In genomic region chr1:27007909-27008582, GRCh38 we compare ENCODE assay signal across 12 cellular contexts. TPM values are rescaled to one million over a fixed set of nuclear protein-coding genes. Genes with fewer than 3 reads are reported as not detected.
DNase-seq lines count a peak whose midpoint lies in the region; ATAC-seq and TF ChIP-seq lines count a peak whose summit lies in the region.
"Had no signal": no experiment of that assay in that cellular context is flagged by ENCODE, and none has a peak within 500 bp of the region (broad histone marks: within the 10 kb centered on the region; RNA-seq: fewer than 3 reads in every experiment).

No MANE protein-coding gene starts in this region.

- no peaks in the 10 kb centered on the region for H3K27me3 ChIP-seq in suprapubic skin

- H3K27ac Mint-ChIP-seq in brain (peak overlapping the region in 3 of 5 experiments; percentile 6 to 41 (median 28)), T-cell (no peak overlapping the region)

- H3K27me3 Mint-ChIP-seq in brain (peaks cover 46% of the 10 kb centered on the region), T-cell (peaks cover 6 to 32% of the 10 kb centered on the region in 2 donors)

- TF ChIP-seq CTCF in brain (conservative IDR thresholded peaks at IDR 0.05) (no peak), suprapubic skin (IDR thresholded peaks at IDR 0.05) (no peak)

- whole genome bisulfite sequencing in suprapubic skin = 45% methylated on average over 9 of the region's 9 CpGs

- H3K36me3 ChIP-seq in suprapubic skin = peaks cover 16% of the 10 kb centered on the region

- DNase-seq in HK-2 (ENCODE audit: unreplicated experiment) (peak; percentile 8), left colon (peak; percentile 71 to 87), suprapubic skin (ENCODE audit: low spot score in 2 of 2) (no peak), T-cell (no peak), NOMO-1 treated with DMSO at 0.1 percent for 48 hours (lab: John Stamatoyannopoulos, UW; ENCODE audit: unreplicated experiment) (no peak)
- DNase-seq: activated naive CD4-positive, alpha-beta T cell; DMS79 treated with DMSO at 0.1 percent for 48 hours; NCI-H2081; RPMI8226 had no signal

- H3K9me3 Mint-ChIP-seq in brain = peaks cover 0 to 3% (median 0%) of the 10 kb centered on the region in 5 experiments
- no peaks in the 10 kb centered on the region for H3K9me3 Mint-ChIP-seq in T-cell

- no peak overlapping the region for H3K4me3 Mint-ChIP-seq in brain
- no peak overlapping the region for H3K4me3 Mint-ChIP-seq in T-cell

- peak overlapping the region; percentile 93 for H3K27ac ChIP-seq in suprapubic skin

- CTCF ChIA-PET in T-cell (lab: Charles Lee) = no interaction called here

- TF ChIP-seq POLR2A in suprapubic skin (IDR thresholded peaks at IDR 0.05) = no peak

- H3K4me1 ChIP-seq in suprapubic skin = peaks cover 75% of the 10 kb centered on the region

- peak; percentile 65 for ATAC-seq in left colon
- ATAC-seq in T-cell (replicated peaks in 1 of 4) = no peak
- ATAC-seq in HG02678 (IDR thresholded peaks at IDR 0.05; ENCODE audit: unreplicated experiment) = no peak

- H3K36me3 Mint-ChIP-seq in brain (no peaks in the 10 kb centered on the region), T-cell (no peaks in the 10 kb centered on the region)

- H3K4me1 Mint-ChIP-seq in brain (peaks cover 45% of the 10 kb centered on the region), T-cell (peaks cover 3 to 9% (median 4%) of the 10 kb centered on the region in 3 donors)

- intact Hi-C loops in left colon (cut with DNase I, micrococcal nuclease) = no loop called here

- no peak overlapping the region for H3K4me3 ChIP-seq in suprapubic skin

- H3K9me3 ChIP-seq in suprapubic skin = no peaks in the 10 kb centered on the region

- no peak for TF ChIP-seq EP300 in suprapubic skin (IDR thresholded peaks at IDR 0.05)

- POLR2A ChIA-PET in T-cell (lab: Charles Lee) = no interaction called here

RNA-seq across cellular contexts. Expression of gene TENT5B, which starts 4.6 kb away (rescaled TPM):
- polyA plus RNA-seq in brain (ENCODE audit: insufficient read depth, low read depth, low replicate concordance) = 4.3 TPM
- total RNA-seq in left colon (1 to 10 TPM; 1.7 to 4.4 TPM), suprapubic skin (100 to 1,000 TPM in 3 of 4 donors, 10 to 100 TPM in 1; 72.3 to 233 (median 198) TPM), T-cell (under 1 TPM in 3 of 5 donors, not detected in 2; 0.13 to 0.28 (median 0.23) TPM)

RNA-seq across cellular contexts. Expression of gene TRNP1, which starts 14.6 kb away (rescaled TPM):
- polyA plus RNA-seq in brain (ENCODE audit: insufficient read depth, low read depth, low replicate concordance) = 43.3 TPM
- total RNA-seq in left colon (1 to 10 TPM; 1.3 to 3.0 TPM), suprapubic skin (10 to 100 TPM in 3 of 4 donors, 1 to 10 TPM in 1; 7.9 to 41.7 (median 28.4) TPM), T-cell (under 1 TPM in 3 of 5 donors, not detected in 2; 0.26 to 0.53 (median 0.38) TPM)

RNA-seq across cellular contexts. Expression of gene KDF1, which starts 47.8 kb away (rescaled TPM):
- polyA plus RNA-seq in brain (ENCODE audit: insufficient read depth, low read depth, low replicate concordance) = 17.2 TPM
- total RNA-seq in left colon (10 to 100 TPM; 24.7 to 25.6 TPM), suprapubic skin (10 to 100 TPM; 21.9 to 51.1 (median 41.5) TPM), T-cell (1 to 10 TPM in 4 of 5 donors, under 1 TPM in 1; 0.84 to 2.8 (median 2.3) TPM)
- total RNA-seq: dermis microvascular lymphatic vessel endothelial cell had no signal

Comparison
In these comparisons a context has a peak if more than half of its experiments do, and no peak if none do; other contexts are left out.
1. DNase-seq: peak in HK-2 (single experiment) and left colon (2 of 2); none in suprapubic skin (0 of 2), T-cell (0 of 34) and NOMO-1 treated with DMSO at 0.1 percent for 48 hours (single experiment).
2. H3K27ac Mint-ChIP-seq: peak in brain (3 of 5); none in T-cell (0 of 2).
3. RNA of gene TENT5B, which starts 4.6 kb away (total RNA-seq): 72.3 to 233 TPM in suprapubic skin; 1.7 to 4.4 TPM in left colon and 0.13 to 0.28 TPM in T-cell; every median in the first group is over 10 times any median in the second.
4. RNA of gene KDF1, which starts 47.8 kb away (total RNA-seq): 21.9 to 51.1 TPM in suprapubic skin and 24.7 to 25.6 TPM in left colon; 0.84 to 2.8 TPM in T-cell; every median in the first group is over 4 times any median in the second.